Comparison of ENCODE assay signal across 24 cellular contexts in genomic region chr7:102400360-102400759, GRCh38. TPM values are rescaled to one million over a fixed set of nuclear protein-coding genes. Genes with fewer than 3 reads are reported as not detected.
"Had no signal": no experiment of that assay in that cellular context is flagged by ENCODE, and none has a peak within 500 bp of the region (broad histone marks: within the 10 kb centered on the region; RNA-seq: fewer than 3 reads in every experiment).

No MANE protein-coding gene starts in this region.

- H3K9me3 ChIP-seq: esophagus squamous epithelium, neutrophil, psoas muscle, right lobe of liver, tibial artery, upper lobe of left lung, uterus had no signal

- H3K4me3 ChIP-seq: esophagus squamous epithelium, lung, psoas muscle, right lobe of liver, tibial artery, upper lobe of left lung, uterus had no signal

- H3K27me3 Mint-ChIP-seq: naive B cell; stimulated activated memory B cell treated with anti-CD40 and anti-IgM and Interleukin-4, amounts not matched to agents 10 μg/mL and 1 μg/mL and 100 μg/mL, for 72 hours; stimulated activated naive CD8-positive, alpha-beta T cell treated with anti-CD3 and anti-CD28 coated beads, Interleukin-15, Interleukin-2, amounts not matched to agents 100 ng/mL and 50 ng/mL, for 24 hours had no signal

- H3K27me3 ChIP-seq: esophagus squamous epithelium, neutrophil, right lobe of liver, tibial artery, upper lobe of left lung, uterus had no signal

- ATAC-seq: left colon; left ventricle myocardium superior; psoas muscle; right lobe of liver; stimulated activated memory B cell treated with anti-CD40 and anti-IgM and Interleukin-4, amounts not matched to agents 10 μg/mL and 1 μg/mL and 100 μg/mL, for 72 hours had no signal

- H3K9me3 Mint-ChIP-seq: naive B cell; nephron progenitor cell; stimulated activated memory B cell treated with anti-CD40 and anti-IgM and Interleukin-4, amounts not matched to agents 10 μg/mL and 1 μg/mL and 100 μg/mL, for 72 hours; stimulated activated naive CD8-positive, alpha-beta T cell treated with anti-CD3 and anti-CD28 coated beads, Interleukin-15, Interleukin-2, amounts not matched to agents 100 ng/mL and 50 ng/mL, for 24 hours had no signal

- H3K27ac ChIP-seq: esophagus squamous epithelium, neutrophil, psoas muscle, right lobe of liver, tibial artery, upper lobe of left lung, uterus had no signal

- H3K36me3 ChIP-seq: uterus had no signal

- H3K4me1 ChIP-seq: uterus had no signal

- H3K27ac Mint-ChIP-seq: nephron progenitor cell; stimulated activated memory B cell treated with anti-CD40 and anti-IgM and Interleukin-4, amounts not matched to agents 10 μg/mL and 1 μg/mL and 100 μg/mL, for 72 hours; stimulated activated naive CD8-positive, alpha-beta T cell treated with anti-CD3 and anti-CD28 coated beads, Interleukin-15, Interleukin-2, amounts not matched to agents 100 ng/mL and 50 ng/mL, for 24 hours had no signal

- H3K4me3 Mint-ChIP-seq: nephron progenitor cell; stimulated activated memory B cell treated with anti-CD40 and anti-IgM and Interleukin-4, amounts not matched to agents 10 μg/mL and 1 μg/mL and 100 μg/mL, for 72 hours; stimulated activated naive CD8-positive, alpha-beta T cell treated with anti-CD3 and anti-CD28 coated beads, Interleukin-15, Interleukin-2, amounts not matched to agents 100 ng/mL and 50 ng/mL, for 24 hours had no signal

- DNase-seq: effector memory CD4-positive, alpha-beta T cell; esophagus squamous epithelium; foreskin fibroblast; left colon; left ventricle myocardium superior; mesendoderm; naive B cell; nephron progenitor cell; psoas muscle; retina; right lobe of liver; stimulated activated CD4-positive, alpha-beta T cell treated with anti-CD3 and anti-CD28 coated beads, Interleukin-4, amount 100 ng/mL, for 1 hour; stimulated activated CD8-positive, alpha-beta memory T cell treated with anti-CD3 and anti-CD28 coated beads, Interleukin-4, amount 100 ng/mL, for 48 hours; tibial artery; upper lobe of left lung; uterus had no signal

RNA-seq across cellular contexts. Expression of gene SPDYE6, which starts 44.1 kb away (rescaled TPM):
- total RNA-seq: epithelial cell of proximal tubule, esophagus squamous epithelium, kidney epithelial cell, left colon, left ventricle myocardium superior, lung, osteoblast, psoas muscle, right lobe of liver, temporal lobe, upper lobe of left lung, uterus had no signal
